Comparison of ENCODE assay signal across 1 cellular context in genomic region chr6:125014157-125014957, GRCh38.
TF ChIP-seq lines count a peak whose summit lies in the region.

No MANE protein-coding gene starts in this region.

TF ChIP-seq in HCT116, 20 proteins besides CTCF, POLR2A, EP300 and RAD21 (continued from another document):
- TF ChIP-seq, protein P1, sequence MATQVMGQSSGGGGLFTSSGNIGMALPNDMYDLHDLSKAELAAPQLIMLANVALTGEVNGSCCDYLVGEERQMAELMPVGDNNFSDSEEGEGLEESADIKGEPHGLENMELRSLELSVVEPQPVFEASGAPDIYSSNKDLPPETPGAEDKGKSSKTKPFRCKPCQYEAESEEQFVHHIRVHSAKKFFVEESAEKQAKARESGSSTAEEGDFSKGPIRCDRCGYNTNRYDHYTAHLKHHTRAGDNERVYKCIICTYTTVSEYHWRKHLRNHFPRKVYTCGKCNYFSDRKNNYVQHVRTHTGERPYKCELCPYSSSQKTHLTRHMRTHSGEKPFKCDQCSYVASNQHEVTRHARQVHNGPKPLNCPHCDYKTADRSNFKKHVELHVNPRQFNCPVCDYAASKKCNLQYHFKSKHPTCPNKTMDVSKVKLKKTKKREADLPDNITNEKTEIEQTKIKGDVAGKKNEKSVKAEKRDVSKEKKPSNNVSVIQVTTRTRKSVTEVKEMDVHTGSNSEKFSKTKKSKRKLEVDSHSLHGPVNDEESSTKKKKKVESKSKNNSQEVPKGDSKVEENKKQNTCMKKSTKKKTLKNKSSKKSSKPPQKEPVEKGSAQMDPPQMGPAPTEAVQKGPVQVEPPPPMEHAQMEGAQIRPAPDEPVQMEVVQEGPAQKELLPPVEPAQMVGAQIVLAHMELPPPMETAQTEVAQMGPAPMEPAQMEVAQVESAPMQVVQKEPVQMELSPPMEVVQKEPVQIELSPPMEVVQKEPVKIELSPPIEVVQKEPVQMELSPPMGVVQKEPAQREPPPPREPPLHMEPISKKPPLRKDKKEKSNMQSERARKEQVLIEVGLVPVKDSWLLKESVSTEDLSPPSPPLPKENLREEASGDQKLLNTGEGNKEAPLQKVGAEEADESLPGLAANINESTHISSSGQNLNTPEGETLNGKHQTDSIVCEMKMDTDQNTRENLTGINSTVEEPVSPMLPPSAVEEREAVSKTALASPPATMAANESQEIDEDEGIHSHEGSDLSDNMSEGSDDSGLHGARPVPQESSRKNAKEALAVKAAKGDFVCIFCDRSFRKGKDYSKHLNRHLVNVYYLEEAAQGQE (IDR thresholded peaks at IDR 0.05; ENCODE audit: low read depth): no peak
- no peak for TF ChIP-seq ELF1 (IDR thresholded peaks at IDR 0.05; ENCODE audit: borderline replicate concordance, low read depth)
- TF ChIP-seq CBX3 (IDR thresholded peaks at IDR 0.05; ENCODE audit: low read depth): no peak
- no peak for TF ChIP-seq EGR1 (IDR thresholded peaks at IDR 0.05; ENCODE audit: low read depth)
- TF ChIP-seq, protein P2, sequence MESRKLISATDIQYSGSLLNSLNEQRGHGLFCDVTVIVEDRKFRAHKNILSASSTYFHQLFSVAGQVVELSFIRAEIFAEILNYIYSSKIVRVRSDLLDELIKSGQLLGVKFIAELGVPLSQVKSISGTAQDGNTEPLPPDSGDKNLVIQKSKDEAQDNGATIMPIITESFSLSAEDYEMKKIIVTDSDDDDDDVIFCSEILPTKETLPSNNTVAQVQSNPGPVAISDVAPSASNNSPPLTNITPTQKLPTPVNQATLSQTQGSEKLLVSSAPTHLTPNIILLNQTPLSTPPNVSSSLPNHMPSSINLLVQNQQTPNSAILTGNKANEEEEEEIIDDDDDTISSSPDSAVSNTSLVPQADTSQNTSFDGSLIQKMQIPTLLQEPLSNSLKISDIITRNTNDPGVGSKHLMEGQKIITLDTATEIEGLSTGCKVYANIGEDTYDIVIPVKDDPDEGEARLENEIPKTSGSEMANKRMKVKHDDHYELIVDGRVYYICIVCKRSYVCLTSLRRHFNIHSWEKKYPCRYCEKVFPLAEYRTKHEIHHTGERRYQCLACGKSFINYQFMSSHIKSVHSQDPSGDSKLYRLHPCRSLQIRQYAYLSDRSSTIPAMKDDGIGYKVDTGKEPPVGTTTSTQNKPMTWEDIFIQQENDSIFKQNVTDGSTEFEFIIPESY (IDR thresholded peaks at IDR 0.05; ENCODE audit: extremely low read depth, insufficient replicate concordance, low read length): no peak
- TF ChIP-seq SP1 (IDR thresholded peaks at IDR 0.05; ENCODE audit: low read depth): no peak
- TF ChIP-seq, protein P3, sequence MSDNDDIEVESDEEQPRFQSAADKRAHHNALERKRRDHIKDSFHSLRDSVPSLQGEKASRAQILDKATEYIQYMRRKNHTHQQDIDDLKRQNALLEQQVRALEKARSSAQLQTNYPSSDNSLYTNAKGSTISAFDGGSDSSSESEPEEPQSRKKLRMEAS (IDR thresholded peaks at IDR 0.05): no peak
- no peak for TF ChIP-seq POLR2AphosphoS5 (IDR thresholded peaks at IDR 0.05; ENCODE audit: low read depth, low read length)
- TF ChIP-seq EZH2 (IDR thresholded peaks at IDR 0.05): no peak
- TF ChIP-seq YY1 (IDR thresholded peaks at IDR 0.05; ENCODE audit: extremely low read depth, insufficient replicate concordance, low read depth, low read length): no peak
- TF ChIP-seq ATF3 (IDR thresholded peaks at IDR 0.05): peak; percentile 65; the same call in 1 of the 2 replicates
- TF ChIP-seq JUND (IDR thresholded peaks at IDR 0.05): no peak
- no peak for TF ChIP-seq EZH2phosphoT487 (IDR thresholded peaks at IDR 0.05; ENCODE audit: borderline replicate concordance)
- no peak for TF ChIP-seq SIN3A (IDR thresholded peaks at IDR 0.05; ENCODE audit: low read depth)
